Comparison of ENCODE assay signal across 1 cellular context in genomic region chr5:1468629-1469527, GRCh38.
A peak's percentile ranks its signal among the peaks of the same experiment; 100 is the strongest.
TF ChIP-seq lines count a peak whose summit lies in the region.

No MANE protein-coding gene starts in this region.

TF ChIP-seq in HepG2, 621 proteins besides CTCF, POLR2A, EP300 and RAD21 (continued from another document):
- no peak for TF ChIP-seq ZNF335 (CRISPR knock-in tag; IDR thresholded peaks at IDR 0.05)
- TF ChIP-seq SALL1 (CRISPR knock-in tag; IDR thresholded peaks at IDR 0.05), result 0 out of 2 replicates have a peak, but pooled peaks have one; percentile 1
